1 cellular context compared by ENCODE assay signal in genomic region chr2:126059379-126059778, GRCh38.
TF ChIP-seq lines count a peak whose summit lies in the region.

No MANE protein-coding gene starts in this region.

TF ChIP-seq in GM23338, 12 proteins besides CTCF, POLR2A, EP300 and RAD21 (continued from another document):
- TF ChIP-seq ZNF462 (CRISPR knock-in tag; IDR thresholded peaks at IDR 0.05) (no peak), ZNF114 (CRISPR knock-in tag; IDR thresholded peaks at IDR 0.05) (no peak), EZH2 (IDR thresholded peaks at IDR 0.05; ENCODE audit: low read depth, unreplicated experiment) (no peak), REST (IDR thresholded peaks at IDR 0.05; ENCODE audit: unreplicated experiment) (no peak), POLR2AphosphoS5 (IDR thresholded peaks at IDR 0.05; ENCODE audit: low read depth) (no peak), ETS1 (IDR thresholded peaks at IDR 0.05) (no peak), ZNF331 (CRISPR knock-in tag; IDR thresholded peaks at IDR 0.05; ENCODE audit: low read depth) (no peak), JUNB (IDR thresholded peaks at IDR 0.05; ENCODE audit: unreplicated experiment) (no peak)
TF ChIP-seq in GM23338: peak in this region for 0.
